10 cellular contexts compared by ENCODE assay signal in the genomic region with DNA sequence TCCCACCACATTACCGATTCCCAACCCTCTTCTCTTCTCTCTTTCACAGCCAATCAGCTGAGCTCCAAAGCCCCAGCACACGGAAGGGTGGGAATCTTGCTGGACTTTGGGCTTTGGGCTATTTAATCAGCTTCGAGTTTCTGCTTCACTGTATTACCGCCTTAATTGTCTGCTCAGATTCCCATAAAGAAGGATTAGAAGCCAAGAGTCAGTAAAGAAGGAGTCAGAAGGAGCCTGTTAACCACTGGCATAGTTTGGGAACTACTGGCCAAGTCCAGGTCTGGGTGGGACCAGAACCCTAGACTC. TPM values are rescaled to one million over a fixed set of nuclear protein-coding genes. Genes with fewer than 3 reads are reported as not detected.
DNase-seq lines count a peak whose midpoint lies in the region; ATAC-seq and TF ChIP-seq lines count a peak whose summit lies in the region.
"Had no signal": no experiment of that assay in that cellular context is flagged by ENCODE, and none has a peak within 500 bp of the region (broad histone marks: within the 10 kb centered on the region; RNA-seq: fewer than 3 reads in every experiment).

No MANE protein-coding gene starts in this region.

- peaks cover 20 to 77% (median 66%) of the 10 kb centered on the region in 12 donors for H3K4me1 ChIP-seq in heart left ventricle

- TF ChIP-seq POLR2A in heart left ventricle (IDR thresholded peaks at IDR 0.05) = no peak

- H3K36me3 ChIP-seq in heart left ventricle = peaks cover 0 to 5% (median 0%) of the 10 kb centered on the region in 9 donors

- H3K27ac Mint-ChIP-seq in endothelial cell (ENCODE audit: unreplicated experiment) (peak overlapping the region; percentile 55), mesothelial cell of epicardium (peak overlapping the region; percentile 45)
- H3K27ac Mint-ChIP-seq: activated T-cell treated with anti-CD3 and anti-CD28 coated beads, Interleukin-2, amount 50 U/mL, for 72 hours had no signal

- H3K36me3 Mint-ChIP-seq in endothelial cell (ENCODE audit: low read depth, unreplicated experiment) = peaks cover 34% of the 10 kb centered on the region
- H3K36me3 Mint-ChIP-seq in mesothelial cell of epicardium = no peaks in the 10 kb centered on the region

- intact Hi-C loops in heart left ventricle (cut with DNase I) (loop anchor here in 9 of 10 donors (2.0 to 10.0 kb wide), 12 partner anchors 33 to 227 kb away; no protein-coding TSS in a partner anchor), left cardiac atrium (cut with DNase I) (loop anchor here (5.0 to 10.0 kb wide), 2 partner anchors 37 to 224 kb away; no protein-coding TSS in a partner anchor)

- peak overlapping the region in 9 of 12 donors; percentile 59 to 99 (median 80) for H3K4me3 ChIP-seq in heart left ventricle

- peaks cover 0 to 31% (median 0%) of the 10 kb centered on the region in 9 donors for H3K27me3 ChIP-seq in heart left ventricle

- no peak for TF ChIP-seq CTCF in heart left ventricle (IDR thresholded peaks at IDR 0.05)
- TF ChIP-seq CTCF in endothelial cell (IDR thresholded peaks at IDR 0.05; ENCODE audit: unreplicated experiment) = no peak
- TF ChIP-seq CTCF in mesothelial cell of epicardium (IDR thresholded peaks at IDR 0.05; ENCODE audit: unreplicated experiment) = no peak

- peak overlapping the region; percentile 49 to 99 (median 91) for H3K27ac ChIP-seq in heart left ventricle

- H3K9me3 ChIP-seq in heart left ventricle = no peaks in the 10 kb centered on the region

- WGBS in heart left ventricle, 4 donors = 39 to 48% (median 44%) methylated on average over 4 of the region's 4 CpGs

- H3K9me3 Mint-ChIP-seq in endothelial cell (ENCODE audit: unreplicated experiment) (no peaks in the 10 kb centered on the region), mesothelial cell of epicardium (no peaks in the 10 kb centered on the region)
- H3K9me3 Mint-ChIP-seq: activated T-cell treated with anti-CD3 and anti-CD28 coated beads, Interleukin-2, amount 50 U/mL, for 72 hours had no signal

- H3K4me3 Mint-ChIP-seq in endothelial cell (ENCODE audit: unreplicated experiment) (peak overlapping the region; percentile 87), mesothelial cell of epicardium (peak overlapping the region; percentile 48)
- H3K4me3 Mint-ChIP-seq: activated T-cell treated with anti-CD3 and anti-CD28 coated beads, Interleukin-2, amount 50 U/mL, for 72 hours had no signal

- H3K4me1 Mint-ChIP-seq in endothelial cell (ENCODE audit: unreplicated experiment) = peaks cover 75% of the 10 kb centered on the region
- H3K4me1 Mint-ChIP-seq in mesothelial cell of epicardium = peaks cover 59% of the 10 kb centered on the region

- H3K27me3 Mint-ChIP-seq in endothelial cell (ENCODE audit: unreplicated experiment) (peaks cover 6% of the 10 kb centered on the region), mesothelial cell of epicardium (ENCODE audit: low read depth) (peaks cover 58% of the 10 kb centered on the region)

- ATAC-seq in heart left ventricle (no peak), left cardiac atrium (no peak), GM19452 (IDR thresholded peaks at IDR 0.05; ENCODE audit: unreplicated experiment) (no peak), GM18873 (IDR thresholded peaks at IDR 0.05; ENCODE audit: low FRiP score, unreplicated experiment) (no peak), HG03439 (IDR thresholded peaks at IDR 0.05; ENCODE audit: unreplicated experiment) (no peak), GM19467 (IDR thresholded peaks at IDR 0.05; ENCODE audit: unreplicated experiment) (no peak)
- ATAC-seq: activated T-cell treated with anti-CD3 and anti-CD28 coated beads, Interleukin-2, amount 50 U/mL, for 72 hours had no signal

- DNase-seq in heart left ventricle (no peak), left cardiac atrium (no peak), endothelial cell (ENCODE audit: low spot score) (no peak), mesothelial cell of epicardium (ENCODE audit: low spot score in 2 of 2, unreplicated experiment in 2 of 2) (no peak)
- DNase-seq: activated T-cell treated with anti-CD3 and anti-CD28 coated beads, Interleukin-2, amount 50 U/mL, for 72 hours; AML-193 had no signal

RNA-seq across cellular contexts. Expression of gene SPRY4, which starts 4.4 kb away (rescaled TPM):
- 10 to 100 TPM in 5 of 9 donors, 1 to 10 TPM in 4; 4.5 to 21.3 (median 13.8) TPM for total RNA-seq in heart left ventricle
- 1 to 10 TPM; 4.5 to 7.2 TPM for polyA plus RNA-seq in heart left ventricle
- 10 to 100 TPM; 13.3 to 30.6 TPM for total RNA-seq in left cardiac atrium
- total RNA-seq in endothelial cell (ENCODE audit: unreplicated experiment) = 74.2 TPM
- total RNA-seq in mesothelial cell of epicardium = 21.3 to 21.5 TPM (median 21.4 TPM) in 3 replicates
